Comparison of ENCODE assay signal across 1 cellular context in genomic region chr20:44355503-44356352, GRCh38.
TF ChIP-seq lines count a peak whose summit lies in the region.

Gene HNF4A, plus strand, starts transcription at chr20:44355699. Its CDS starts 106 bp downstream, at chr20:44355805.

TF ChIP-seq in HepG2, 621 proteins besides CTCF, POLR2A, EP300 and RAD21 (continued from another document and continues in another):
- peak; percentile 79; the same call in 1 of the 2 replicates for TF ChIP-seq ZBTB25 (CRISPR knock-in tag; IDR thresholded peaks at IDR 0.05)
- peak; percentile 22; the same call in 1 of the 2 replicates for TF ChIP-seq ZFP82 (CRISPR knock-in tag; IDR thresholded peaks at IDR 0.05; ENCODE audit: borderline replicate concordance)
- TF ChIP-seq GATAD1 (CRISPR knock-in tag; IDR thresholded peaks at IDR 0.05), result 0 out of 2 replicates have a peak, but pooled peaks have one; percentile 22
- TF ChIP-seq ELK4 (CRISPR knock-in tag; IDR thresholded peaks at IDR 0.05; ENCODE audit: borderline replicate concordance), result no peak
- TF ChIP-seq ZNF383 (CRISPR knock-in tag; IDR thresholded peaks at IDR 0.05; ENCODE audit: borderline replicate concordance), result peak; percentile 94; the same call in 1 of the 2 replicates
- no peak for TF ChIP-seq NBN (conservative IDR thresholded peaks at IDR 0.05)
- peak; percentile 98 for TF ChIP-seq BRCA1 (CRISPR knock-in tag; IDR thresholded peaks at IDR 0.05)
- 0 out of 2 replicates have a peak, but pooled peaks have one; percentile 14 for TF ChIP-seq ZNF576 (CRISPR knock-in tag; IDR thresholded peaks at IDR 0.05)
- peak; percentile 83; the same call in 1 of the 2 replicates for TF ChIP-seq STAT6 (CRISPR knock-in tag; IDR thresholded peaks at IDR 0.05; ENCODE audit: borderline replicate concordance)
- 0 out of 2 replicates have a peak, but pooled peaks have one; percentile 1 for TF ChIP-seq MNT (IDR thresholded peaks at IDR 0.05)
- 0 out of 2 replicates have a peak, but pooled peaks have one; percentile 72 for TF ChIP-seq PCBP1 (IDR thresholded peaks at IDR 0.05; ENCODE audit: borderline replicate concordance, low read depth, low read length)
- peak; percentile 88 for TF ChIP-seq MYC (CRISPR knock-in tag; IDR thresholded peaks at IDR 0.05; ENCODE audit: borderline replicate concordance)
- TF ChIP-seq ZNF550 (CRISPR knock-in tag; IDR thresholded peaks at IDR 0.05; ENCODE audit: borderline replicate concordance), result peak; percentile 95; the same call in 1 of the 2 replicates
- no peak for TF ChIP-seq THAP7 (CRISPR knock-in tag; IDR thresholded peaks at IDR 0.05)
- TF ChIP-seq AFF4 (CRISPR knock-in tag; IDR thresholded peaks at IDR 0.05), result 0 out of 2 replicates have a peak, but pooled peaks have one; percentile 14
- TF ChIP-seq ZNF275 (CRISPR knock-in tag; IDR thresholded peaks at IDR 0.05; ENCODE audit: borderline replicate concordance), result peak; percentile 92; the same call in 1 of the 2 replicates
- peak; percentile 79 for TF ChIP-seq ZSCAN22 (CRISPR knock-in tag; IDR thresholded peaks at IDR 0.05)
- 0 out of 2 replicates have a peak, but pooled peaks have one; percentile 71 for TF ChIP-seq ZMAT3 (CRISPR knock-in tag; conservative IDR thresholded peaks at IDR 0.05)
- TF ChIP-seq FOXO4 (CRISPR knock-in tag; conservative IDR thresholded peaks at IDR 0.05), result 0 out of 2 replicates have a peak, but pooled peaks have one; percentile 89
- TF ChIP-seq ZNF687 (CRISPR knock-in tag; IDR thresholded peaks at IDR 0.05), result peak; percentile 96
- TF ChIP-seq ZBTB46 (CRISPR knock-in tag; IDR thresholded peaks at IDR 0.05; ENCODE audit: borderline replicate concordance), result peak; percentile 87; the same call in 1 of the 2 replicates
- TF ChIP-seq SNAPC2 (CRISPR knock-in tag; IDR thresholded peaks at IDR 0.05), result peak; percentile 90
- TF ChIP-seq NCOA5 (CRISPR knock-in tag; IDR thresholded peaks at IDR 0.05), result no peak
- TF ChIP-seq TFE3 (CRISPR knock-in tag; IDR thresholded peaks at IDR 0.05), result peak; percentile 25; the same call in 1 of the 2 replicates
